ENCODE assay signal across 11 cellular contexts in the genomic region with DNA sequence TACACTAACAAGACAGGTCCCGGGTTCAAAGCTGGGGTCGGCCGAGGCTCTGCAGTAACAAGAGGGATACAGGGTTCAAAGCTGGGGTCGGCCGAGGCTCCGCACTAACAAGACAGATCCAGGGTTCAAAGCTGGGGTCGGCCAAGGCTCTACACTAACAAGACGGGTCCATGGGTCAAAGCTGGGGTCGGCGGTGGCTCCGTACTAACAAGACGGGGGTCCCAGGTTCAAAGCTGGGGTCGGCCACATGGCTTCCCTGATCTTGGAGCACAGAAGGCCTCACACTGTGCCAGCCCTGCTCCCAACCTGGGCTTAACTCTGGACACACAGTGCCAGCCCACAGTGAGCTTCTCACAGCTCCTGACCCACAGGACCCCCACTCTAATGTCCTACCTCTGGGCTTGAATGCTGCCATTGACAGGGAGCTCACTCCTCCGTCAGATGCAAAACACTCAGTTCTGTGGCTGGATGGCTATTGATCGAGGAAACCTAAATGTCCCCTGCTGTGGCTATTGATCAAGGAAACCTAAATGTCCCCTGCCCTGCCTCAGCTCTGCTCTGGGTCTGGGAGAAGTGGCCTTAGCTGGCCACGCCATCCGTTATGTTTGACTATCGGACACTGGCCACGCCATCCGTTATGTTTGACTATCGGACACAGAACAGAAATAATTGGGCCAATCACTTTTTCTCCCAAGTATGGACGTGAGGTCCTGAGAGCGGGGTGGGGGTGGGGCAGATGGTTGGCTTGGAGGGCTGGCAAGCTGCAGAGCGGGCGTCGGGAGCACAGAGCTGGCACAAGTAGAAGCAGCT. TPM values are rescaled to one million over a fixed set of nuclear protein-coding genes. Genes with fewer than 3 reads are reported as not detected.
"Had no signal": no experiment of that assay in that cellular context is flagged by ENCODE, and none has a peak within 500 bp of the region (broad histone marks: within the 10 kb centered on the region; RNA-seq: fewer than 3 reads in every experiment).

No MANE protein-coding gene starts in this region.

- ATAC-seq: activated CD4-positive, alpha-beta T cell treated with anti-CD3 and anti-CD28 coated beads for 36 hours; foreskin keratinocyte; naive thymus-derived CD8-positive, alpha-beta T cell; stimulated activated naive CD8-positive, alpha-beta T cell treated with anti-CD3 and anti-CD28 coated beads, Interleukin-15, amount 100 ng/mL, for 72 hours had no signal

- H3K4me3 ChIP-seq: lung, SJCRH30, thoracic aorta had no signal

- H3K4me1 ChIP-seq: foreskin keratinocyte had no signal

- H3K9me3 ChIP-seq: SJCRH30, thoracic aorta had no signal

- DNase-seq: activated CD4-positive, alpha-beta memory T cell treated with anti-CD3 and anti-CD28 coated beads, Interleukin-2, amount 10 ng/mL, durations not matched to agents 7 days and 5 days; activated CD4-positive, alpha-beta T cell treated with anti-CD3 and anti-CD28 coated beads for 36 hours; activated naive CD8-positive, alpha-beta T cell treated with anti-CD3 and anti-CD28 coated beads, Interleukin-2, amount 10 ng/mL, durations not matched to agents 7 days and 5 days; foreskin keratinocyte; nucleus accumbens; stimulated activated CD4-positive, alpha-beta T cell treated with anti-CD3 and anti-CD28 coated beads, Interleukin-4, amount 100 ng/mL, for 4 hours; stimulated activated naive CD8-positive, alpha-beta T cell treated with anti-CD3 and anti-CD28 coated beads, Interleukin-15, amount 100 ng/mL, for 72 hours had no signal

- H3K36me3 ChIP-seq: SJCRH30, thoracic aorta had no signal

- H3K27ac ChIP-seq: foreskin keratinocyte, SJCRH30, thoracic aorta had no signal

- H3K27me3 ChIP-seq: foreskin keratinocyte, SJCRH30 had no signal

RNA-seq across cellular contexts. Expression of a gene that starts 54.6 kb away (rescaled TPM):
- total RNA-seq: activated CD4-positive, alpha-beta memory T cell treated with anti-CD3 and anti-CD28 coated beads, Interleukin-2, amount 10 ng/mL, durations not matched to agents 7 days and 5 days; activated naive CD8-positive, alpha-beta T cell treated with anti-CD3 and anti-CD28 coated beads, Interleukin-2, amount 10 ng/mL, durations not matched to agents 7 days and 5 days; foreskin keratinocyte; SJCRH30 had no signal
- polyA plus RNA-seq: foreskin keratinocyte; naive thymus-derived CD8-positive, alpha-beta T cell had no signal
